In the genomic region with DNA sequence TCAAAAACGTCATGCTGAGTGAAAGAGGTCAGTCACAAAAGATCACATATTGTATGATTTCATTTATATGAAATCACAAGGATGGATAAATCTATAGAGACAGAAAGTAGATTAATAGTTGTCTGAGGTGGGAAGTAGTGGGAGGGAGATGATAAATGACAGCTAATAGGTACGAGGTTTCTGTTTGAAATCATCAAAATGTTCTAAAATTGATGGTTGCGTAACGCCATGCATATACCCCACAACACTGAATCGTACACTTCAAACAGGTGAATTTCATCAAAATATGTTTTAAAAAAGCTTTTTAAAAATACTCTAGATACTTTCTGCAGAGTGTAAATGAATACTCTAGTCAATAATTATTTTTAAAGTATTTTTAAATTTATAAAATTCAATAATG, we compare ENCODE assay signal across 19 cellular contexts.
A peak's percentile ranks its signal among the peaks of the same experiment; 100 is the strongest.
DNase-seq lines count a peak whose midpoint lies in the region; ATAC-seq, FAIRE-seq and TF ChIP-seq lines count a peak whose summit lies in the region.
"Had no signal": no experiment of that assay in that cellular context is flagged by ENCODE, and none has a peak within 500 bp of the region (broad histone marks: within the 10 kb centered on the region; RNA-seq: fewer than 3 reads in every experiment).

No MANE protein-coding gene starts in this region.

- no peak for FAIRE-seq in HepG2 (lab: Jason Lieb, UNC)
- FAIRE-seq in RCC 7860 (lab: Jason Lieb, UNC): peak; percentile 41
- FAIRE-seq: A549, D721Med, GM12891, GM19239 had no signal

- no peak overlapping the region for H2AFZ ChIP-seq in HepG2 (ENCODE audit: low read length)

- no peaks in the 10 kb centered on the region for H3K79me2 ChIP-seq in HepG2 (ENCODE audit: insufficient read depth, low read length)

- POLR2A ChIA-PET in HepG2 (lab: Yijun Ruan, JAX): no interaction called here

- TF ChIP-seq CTCF in HepG2 (CRISPR knock-in tag; IDR thresholded peaks at IDR 0.05): no peak
- TF ChIP-seq CTCF in right lobe of liver (IDR thresholded peaks at IDR 0.05): no peak

- no peak overlapping the region for H3K4me2 ChIP-seq in HepG2 (ENCODE audit: low read depth, low read length)
- H3K4me2 ChIP-seq: A549; BLaER1 treated with 17β-estradiol and CSF1 and Interleukin-3, amounts not matched to agents 10 nM and 100 nM had no signal

- H3K9me3 ChIP-seq in HepG2 (ENCODE audit: low read length): peaks cover 53% of the 10 kb centered on the region
- no peaks in the 10 kb centered on the region for H3K9me3 ChIP-seq in right lobe of liver
- H3K9me3 ChIP-seq: Caco-2 had no signal

- DNase-seq in HepG2 (ENCODE audit: low spot score) (no peak), right lobe of liver (no peak), RCC 7860 (ENCODE audit: low spot score) (no peak), NCI-H146 (lab: John Stamatoyannopoulos, UW) (no peak), NCI-H2081 (lab: John Stamatoyannopoulos, UW) (no peak)
- DNase-seq: AML-193; Caco-2; Calu3; CD4-positive, alpha-beta T cell; CD8-positive, alpha-beta T cell; DMS79 treated with DMSO at 0.1 percent for 48 hours; GF-D8 had no signal

- WGBS in HepG2 (ENCODE audit: low lambda C conversion rate): 33% methylated on average over 5 of the region's 5 CpGs
- 49% methylated on average over 5 of the region's 5 CpGs for WGBS in right lobe of liver (ENCODE audit: insufficient coverage, low coverage, low lambda C conversion rate, missing lambda C conversion rate)

- H3K4me1 ChIP-seq in HepG2 (ENCODE audit: insufficient read depth, low read length): no peaks in the 10 kb centered on the region
- no peaks in the 10 kb centered on the region for H3K4me1 ChIP-seq in right lobe of liver
- H3K4me1 ChIP-seq: A549; BLaER1 treated with 17β-estradiol and CSF1 and Interleukin-3, amounts not matched to agents 10 nM and 100 nM; Caco-2 had no signal

- no peak overlapping the region for H3K27ac ChIP-seq in HepG2 (ENCODE audit: extremely low read length, insufficient read depth, low read length)
- H3K27ac ChIP-seq in right lobe of liver: no peak overlapping the region
- H3K27ac ChIP-seq: 22Rv1; A549; BLaER1 treated with 17β-estradiol and CSF1 and Interleukin-3, amounts not matched to agents 10 nM and 100 nM; C4-2B had no signal

- no peak for TF ChIP-seq RAD21 in HepG2 (CRISPR knock-in tag; IDR thresholded peaks at IDR 0.05)

- intact Hi-C loops in HepG2 (cut with micrococcal nuclease; ENCODE audit: unreplicated experiment) (no loop called here), right lobe of liver (cut with DNase I) (no loop called here)

- in situ Hi-C loops in HepG2 (cut with HindIII; ENCODE audit: extremely low pct_ligation_motif_present, low pct_unique_long_range_greater_than_20kb): no loop called here

- BruUV-seq in HepG2 (replicated peaks; lab: Mats Ljungman, UMichigan): no TSS peak

- TF ChIP-seq POLR2A in HepG2 (IDR thresholded peaks at IDR 0.05; ENCODE audit: insufficient read depth in 1 of 2, low read depth in 2 of 2, low read length in 2 of 2) (no peak), right lobe of liver (IDR thresholded peaks at IDR 0.05) (no peak)

- no peak overlapping the region for H3K9ac ChIP-seq in HepG2 (ENCODE audit: insufficient read depth, low read depth, low read length)
- H3K9ac ChIP-seq: BLaER1 treated with 17β-estradiol and CSF1 and Interleukin-3, amounts not matched to agents 10 nM and 100 nM had no signal

- TF ChIP-seq EP300 in HepG2 (IDR thresholded peaks at IDR 0.05; ENCODE audit: low read depth in 2 of 2, low read length in 2 of 2): no peak
- TF ChIP-seq EP300 in HepG2 (CRISPR knock-in tag; IDR thresholded peaks at IDR 0.05; ENCODE audit: borderline replicate concordance): no peak

- H4K20me1 ChIP-seq in HepG2 (ENCODE audit: insufficient read depth, low read length): no peaks in the 10 kb centered on the region
- H4K20me1 ChIP-seq: BLaER1 treated with 17β-estradiol and CSF1 and Interleukin-3, amounts not matched to agents 10 nM and 100 nM had no signal

- no peak overlapping the region for H3K4me3 ChIP-seq in HepG2 (replicated peaks in 1 of 3; ENCODE audit: insufficient read depth in 1 of 3, low read depth in 2 of 3, low read length in 3 of 3)
- H3K4me3 ChIP-seq in right lobe of liver: no peak overlapping the region
- H3K4me3 ChIP-seq: A549; BLaER1 treated with 17β-estradiol and CSF1 and Interleukin-3, amounts not matched to agents 10 nM and 100 nM had no signal

- H3K36me3 ChIP-seq in HepG2 (replicated peaks in 1 of 2; ENCODE audit: control insufficient read depth in 1 of 2, insufficient read depth in 2 of 2, low read length in 2 of 2) (no peaks in the 10 kb centered on the region), right lobe of liver (no peaks in the 10 kb centered on the region)
- H3K36me3 ChIP-seq: BLaER1 treated with 17β-estradiol and CSF1 and Interleukin-3, amounts not matched to agents 10 nM and 100 nM had no signal

- CTCF ChIA-PET in HepG2 (lab: Yijun Ruan, JAX; ENCODE audit: low intra/inter-chr PET ratio, low total read pairs): no interaction called here

- no peaks in the 10 kb centered on the region; a peak in 1 of 5 replicates for H3K27me3 ChIP-seq in HepG2 (ENCODE audit: control insufficient read depth in 1 of 2, insufficient read depth in 2 of 2, low read length in 2 of 2)
- H3K27me3 ChIP-seq in right lobe of liver: no peaks in the 10 kb centered on the region
- H3K27me3 ChIP-seq: BLaER1 treated with 17β-estradiol and CSF1 and Interleukin-3, amounts not matched to agents 10 nM and 100 nM had no signal

- ATAC-seq in HepG2: no peak
- ATAC-seq in right lobe of liver: no peak
- ATAC-seq: A549; CD8-positive, alpha-beta T cell had no signal

TF ChIP-seq in HepG2, 621 proteins besides CTCF, POLR2A, EP300 and RAD21:
- no peak for TF ChIP-seq AGO2 (optimal IDR thresholded peaks at IDR 0.05; ENCODE audit: low read depth, low read length)
- TF ChIP-seq CEBPB (IDR thresholded peaks at IDR 0.05; ENCODE audit: borderline replicate concordance, low read depth, low read length): peak; percentile 44; the same call in 1 of the 2 replicates
- TF ChIP-seq, protein P1, sequence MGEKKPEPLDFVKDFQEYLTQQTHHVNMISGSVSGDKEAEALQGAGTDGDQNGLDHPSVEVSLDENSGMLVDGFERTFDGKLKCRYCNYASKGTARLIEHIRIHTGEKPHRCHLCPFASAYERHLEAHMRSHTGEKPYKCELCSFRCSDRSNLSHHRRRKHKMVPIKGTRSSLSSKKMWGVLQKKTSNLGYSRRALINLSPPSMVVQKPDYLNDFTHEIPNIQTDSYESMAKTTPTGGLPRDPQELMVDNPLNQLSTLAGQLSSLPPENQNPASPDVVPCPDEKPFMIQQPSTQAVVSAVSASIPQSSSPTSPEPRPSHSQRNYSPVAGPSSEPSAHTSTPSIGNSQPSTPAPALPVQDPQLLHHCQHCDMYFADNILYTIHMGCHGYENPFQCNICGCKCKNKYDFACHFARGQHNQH (CRISPR knock-in tag; IDR thresholded peaks at IDR 0.05): no peak
- no peak for TF ChIP-seq ELF3 (CRISPR knock-in tag; IDR thresholded peaks at IDR 0.05)
